In the genomic region with DNA sequence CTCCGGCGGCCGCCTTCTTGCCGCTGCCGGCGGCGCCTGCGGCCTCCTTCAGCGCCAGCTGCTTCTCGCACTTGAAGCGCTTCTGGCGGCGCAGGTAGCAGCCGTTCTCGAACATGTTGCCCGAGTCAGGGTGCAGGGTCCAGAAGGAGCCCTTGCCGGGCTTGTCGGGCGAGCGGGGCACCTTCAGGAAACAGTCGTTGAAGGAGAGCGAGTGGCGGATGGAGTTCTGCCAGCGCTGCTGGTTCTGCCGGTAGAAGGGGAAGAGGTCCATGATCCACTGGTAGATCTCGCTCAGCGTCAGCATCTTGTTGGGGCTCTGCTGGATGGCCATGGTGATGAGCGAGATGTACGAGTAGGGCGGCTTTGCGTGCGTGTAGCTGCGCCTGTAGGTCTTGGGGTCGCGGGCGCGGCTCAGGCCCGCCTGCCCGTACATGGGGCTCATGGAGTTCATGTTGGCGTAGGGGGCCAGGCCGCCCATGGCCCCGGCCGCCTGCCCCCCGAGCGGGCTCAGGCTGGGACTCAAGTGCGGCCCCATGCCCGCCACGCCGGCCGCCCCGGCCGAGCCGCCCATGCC, we compare ENCODE assay signal across 14 cellular contexts. TPM values are rescaled to one million over a fixed set of nuclear protein-coding genes. Genes with fewer than 3 reads are reported as not detected.
DNase-seq lines count a peak whose midpoint lies in the region; ATAC-seq and TF ChIP-seq lines count a peak whose summit lies in the region.
"Had no signal": no experiment of that assay in that cellular context is flagged by ENCODE, and none has a peak within 500 bp of the region (broad histone marks: within the 10 kb centered on the region; RNA-seq: fewer than 3 reads in every experiment).

No MANE protein-coding gene starts in this region.

- H3K4me2 ChIP-seq in hepatocyte, result peak overlapping the region; percentile 80
- H3K4me2 ChIP-seq in neuronal stem cell (ENCODE audit: insufficient read depth, low read length, poor library complexity, severe bottlenecking), result peak overlapping the region; percentile 49

- no peak for TF ChIP-seq CTCF in hepatocyte (IDR thresholded peaks at IDR 0.05; ENCODE audit: poor library complexity)

- no peaks in the 10 kb centered on the region for H4K20me1 ChIP-seq in hepatocyte (ENCODE audit: insufficient read depth, poor library complexity, severe bottlenecking)

- no peak overlapping the region for H2BK5ac ChIP-seq in neuronal stem cell (ENCODE audit: low read length)

- peak overlapping the region; percentile 87 for H3K18ac ChIP-seq in neuronal stem cell (ENCODE audit: low read length)

- peaks cover 95% of the 10 kb centered on the region for H3K27me3 ChIP-seq in hepatocyte
- H3K27me3 ChIP-seq in neuronal stem cell (ENCODE audit: control insufficient read depth in 3 of 3, insufficient read depth in 3 of 3, low read depth in 1 of 3, low read length in 3 of 3), result peaks cover 67 to 99% (median 95%) of the 10 kb centered on the region in 3 experiments

- peaks cover 3% of the 10 kb centered on the region for H3K79me1 ChIP-seq in neuronal stem cell (ENCODE audit: low read depth, low read length)

- H3K79me2 ChIP-seq in hepatocyte, result peaks cover 8% of the 10 kb centered on the region

- WGBS in hepatocyte (ENCODE audit: low lambda C conversion rate, missing lambda C conversion rate), result 17% methylated on average over 40 of the region's 53 CpGs
- WGBS in neuronal stem cell (ENCODE audit: extremely low coverage in 2 of 2, insufficient read length in 2 of 2, insufficient replicate concordance in 1 of 2), 2 donors, result no CpG with 5 or more reads among the region's 53 CpGs

- H3K4me3 ChIP-seq in hepatocyte (no peak overlapping the region), neuronal stem cell (ENCODE audit: low read length in 2 of 2) (no peak overlapping the region)

- H2AFZ ChIP-seq in hepatocyte (peak overlapping the region; percentile 57), neuronal stem cell (ENCODE audit: low read length) (peak overlapping the region; percentile 35)

- H3K9ac ChIP-seq in neuronal stem cell (ENCODE audit: low read depth, low read length, poor library complexity), result no peak overlapping the region

- intact Hi-C loops in left cardiac atrium (cut with DNase I), result loop anchor here in 1 of 2 donors (10.0 kb wide), 1 partner anchor 248 kb away; no protein-coding TSS in a partner anchor

- peak overlapping the region; percentile 43 for H3K23ac ChIP-seq in neuronal stem cell (ENCODE audit: low read depth, low read length, poor library complexity)

- H4K8ac ChIP-seq in neuronal stem cell (ENCODE audit: low read depth, low read length), result peak overlapping the region; percentile 43

- peak overlapping the region; percentile 71 for H3K14ac ChIP-seq in neuronal stem cell (ENCODE audit: low read length)

- no peak for ATAC-seq in left cardiac atrium
- ATAC-seq: mucosa of descending colon had no signal

- peak overlapping the region; percentile 41 for H2BK12ac ChIP-seq in neuronal stem cell (ENCODE audit: low read length)

- no peaks in the 10 kb centered on the region for H3K9me2 ChIP-seq in hepatocyte (replicated peaks; ENCODE audit: insufficient read depth)

- H3K4ac ChIP-seq in neuronal stem cell (ENCODE audit: low read length), result no peak overlapping the region

- H3K9me3 ChIP-seq in hepatocyte (ENCODE audit: low read depth) (no peaks in the 10 kb centered on the region), neuronal stem cell (replicated peaks in 1 of 2; ENCODE audit: control insufficient read depth in 2 of 2, insufficient read depth in 1 of 2, low read depth in 1 of 2, low read length in 2 of 2) (peaks cover 0 to 10% of the 10 kb centered on the region in 2 donors)
- H3K9me3 ChIP-seq: mucosa of descending colon had no signal

- H4K91ac ChIP-seq in neuronal stem cell (ENCODE audit: low read depth, low read length, poor library complexity), result no peak overlapping the region

- H3K27ac ChIP-seq in hepatocyte, result peak overlapping the region; percentile 91
- H3K27ac ChIP-seq in neuronal stem cell (replicated peaks; ENCODE audit: low read length), result no peak overlapping the region

- no peak overlapping the region for H2BK120ac ChIP-seq in neuronal stem cell (ENCODE audit: low read depth, low read length)

- DNase-seq in ELF-1 (ENCODE audit: low read depth, low spot score) (peak; percentile 54), NCI-H1092 (lab: John Stamatoyannopoulos, UW) (peak; percentile 40), hepatocyte (ENCODE audit: low spot score) (no peak), neuronal stem cell (ENCODE audit: low spot score) (no peak), NCI-H82 (lab: John Stamatoyannopoulos, UW) (no peak), left cardiac atrium (no peak)
- DNase-seq in stimulated activated CD4-positive, alpha-beta T cell treated with anti-CD3 and anti-CD28 coated beads, Interleukin-12 subunit alpha, Interleukin-12 subunit beta, amount 100 ng/mL, for 4 hours, result no peak
- no peak for DNase-seq in activated effector memory CD4-positive, alpha-beta T cell treated with Interleukin-2 at 50 U/mL for 16 hours
- DNase-seq: activated CD4-positive, alpha-beta T cell treated with anti-CD3 and anti-CD28 coated beads, Interleukin-2, amount 50 U/mL, for 4 hours; activated naive CD4-positive, alpha-beta T cell; caudate nucleus; CD4-positive, CD25-positive, alpha-beta regulatory T cell had no signal

- no peak overlapping the region for H2AK5ac ChIP-seq in neuronal stem cell (ENCODE audit: low read depth, low read length)

- H3K4me1 ChIP-seq in hepatocyte (ENCODE audit: insufficient read depth), result peaks cover 34% of the 10 kb centered on the region
- peaks cover 0 to 12% of the 10 kb centered on the region in 2 donors for H3K4me1 ChIP-seq in neuronal stem cell (ENCODE audit: control insufficient read depth in 2 of 2, insufficient read depth in 1 of 2, low read depth in 1 of 2, low read length in 2 of 2)

- H3K36me3 ChIP-seq in hepatocyte (replicated peaks; ENCODE audit: insufficient read depth, low read depth) (no peaks in the 10 kb centered on the region), neuronal stem cell (replicated peaks in 1 of 2; ENCODE audit: control insufficient read depth in 2 of 2, insufficient read depth in 2 of 2, low read length in 2 of 2) (no peaks in the 10 kb centered on the region)

- H2BK15ac ChIP-seq in neuronal stem cell (ENCODE audit: low read length), result no peak overlapping the region

RNA-seq across cellular contexts. Expression of a gene that starts 1.9 kb away (rescaled TPM):
- 7.9 and 11.1 TPM in 2 replicates for total RNA-seq in hepatocyte
- polyA plus RNA-seq in hepatocyte, result 13.3 and 17.5 TPM in 2 replicates
- polyA plus RNA-seq in neuronal stem cell (2013, experiment 1 of 2), result not detected
- polyA plus RNA-seq in neuronal stem cell (2013, experiment 2 of 2), result not detected
- total RNA-seq in left cardiac atrium, result not detected
- total RNA-seq: CD4-positive, CD25-positive, alpha-beta regulatory T cell; subcutaneous adipose tissue had no signal
- polyA plus RNA-seq: CD4-positive, CD25-positive, alpha-beta regulatory T cell had no signal

Comparison
In these comparisons a context has a peak if more than half of its experiments do, and no peak if none do; other contexts are left out.
1. DNase-seq: peak in ELF-1 (single experiment) and NCI-H1092 (single experiment); none in hepatocyte (single experiment), neuronal stem cell (single experiment), stimulated activated CD4-positive, alpha-beta T cell treated with anti-CD3 and anti-CD28 coated beads, Interleukin-12 subunit alpha, Interleukin-12 subunit beta, amount 100 ng/mL, for 4 hours (single experiment), activated effector memory CD4-positive, alpha-beta T cell treated with Interleukin-2 at 50 U/mL for 16 hours (single experiment), NCI-H82 (single experiment) and left cardiac atrium (single experiment).